8 cellular contexts compared by ENCODE assay signal in genomic region chr10:132329565-132330485, GRCh38. TPM values are rescaled to one million over a fixed set of nuclear protein-coding genes. Genes with fewer than 3 reads are reported as not detected.
DNase-seq lines count a peak whose midpoint lies in the region; TF ChIP-seq lines count a peak whose summit lies in the region.

No MANE protein-coding gene starts in this region.

- peak overlapping the region; percentile 99 for H3K4me3 ChIP-seq in Jurkat, Clone E6-1 (ENCODE audit: low read length)
- H3K4me3 ChIP-seq in hepatocyte (peak overlapping the region; percentile 15), prostate gland (no peak overlapping the region)

- H3K4me1 ChIP-seq in hepatocyte (ENCODE audit: insufficient read depth) (peaks cover 22% of the 10 kb centered on the region), prostate gland (replicated peaks) (no peaks in the 10 kb centered on the region)

- peak overlapping the region; percentile 63 for H3K27ac ChIP-seq in hepatocyte
- H3K27ac ChIP-seq in prostate gland: no peak overlapping the region

- peak overlapping the region; percentile 91 for H3K4me3 Mint-ChIP-seq in activated CD4-positive, alpha-beta memory T cell treated with anti-CD3 and anti-CD28 coated beads, Interleukin-2, amount 10 ng/mL, durations not matched to agents 7 days and 5 days

- intact Hi-C loops in prostate gland (cut with DNase I): no loop called here

- peaks cover 58% of the 10 kb centered on the region for H3K36me3 Mint-ChIP-seq in activated CD4-positive, alpha-beta memory T cell treated with anti-CD3 and anti-CD28 coated beads, Interleukin-2, amount 10 ng/mL, durations not matched to agents 7 days and 5 days (ENCODE audit: low read depth)

- no peaks in the 10 kb centered on the region for H3K9me3 Mint-ChIP-seq in activated CD4-positive, alpha-beta memory T cell treated with anti-CD3 and anti-CD28 coated beads, Interleukin-2, amount 10 ng/mL, durations not matched to agents 7 days and 5 days

- H3K27me3 ChIP-seq in hepatocyte (no peaks in the 10 kb centered on the region), prostate gland (replicated peaks; ENCODE audit: insufficient read depth) (no peaks in the 10 kb centered on the region)

- peak overlapping the region; percentile 92 for H3K4me2 ChIP-seq in hepatocyte

- peak; percentile 11 for DNase-seq in DMS79 treated with DMSO at 0.1 percent for 48 hours (lab: John Stamatoyannopoulos, UW)
- DNase-seq in Jurkat, Clone E6-1 (ENCODE audit: low read depth, low spot score): no peak
- DNase-seq in activated CD4-positive, alpha-beta memory T cell treated with anti-CD3 and anti-CD28 coated beads, Interleukin-2, amount 10 ng/mL, durations not matched to agents 7 days and 5 days: peak; percentile 55
- no peak for DNase-seq in hepatocyte (ENCODE audit: low spot score)
- DNase-seq in stimulated activated CD8-positive, alpha-beta memory T cell treated with anti-CD3 and anti-CD28 coated beads, Interleukin-12 subunit alpha, Interleukin-12 subunit beta, amount 100 ng/mL, for 1 hour (ENCODE audit: low read depth): peak; percentile 20
- no peak for DNase-seq in prostate gland (ENCODE audit: low spot score)
- no peak for DNase-seq in NCI-H2196 (lab: John Stamatoyannopoulos, UW; ENCODE audit: unreplicated experiment)
- DNase-seq in NCI-H2029 treated with DMSO at 0.1 percent for 48 hours (lab: John Stamatoyannopoulos, UW): no peak

- TF ChIP-seq CTCF in hepatocyte (IDR thresholded peaks at IDR 0.05; ENCODE audit: poor library complexity) (no peak), prostate gland (IDR thresholded peaks at IDR 0.05) (no peak)

- no peak overlapping the region for H2AFZ ChIP-seq in hepatocyte

- no peaks in the 10 kb centered on the region for H3K36me3 ChIP-seq in hepatocyte (replicated peaks; ENCODE audit: insufficient read depth, low read depth)
- H3K36me3 ChIP-seq in prostate gland: no peaks in the 10 kb centered on the region

- no peaks in the 10 kb centered on the region for H4K20me1 ChIP-seq in hepatocyte (ENCODE audit: insufficient read depth, poor library complexity, severe bottlenecking)

- CTCF ChIA-PET in activated CD4-positive, alpha-beta memory T cell treated with anti-CD3 and anti-CD28 coated beads, Interleukin-2, amount 10 ng/mL, durations not matched to agents 7 days and 5 days (lab: Charles Lee): interaction anchor here (1.7 kb wide), 1 partner anchor 10 kb away, joined by 8 read pairs; no protein-coding TSS in a partner anchor

- peaks cover 50% of the 10 kb centered on the region for H3K79me2 ChIP-seq in hepatocyte

- H3K9me3 ChIP-seq in hepatocyte (ENCODE audit: low read depth) (no peaks in the 10 kb centered on the region), prostate gland (no peaks in the 10 kb centered on the region)

- POLR2A ChIA-PET in activated CD4-positive, alpha-beta memory T cell treated with anti-CD3 and anti-CD28 coated beads, Interleukin-2, amount 10 ng/mL, durations not matched to agents 7 days and 5 days (lab: Charles Lee): interaction anchor here (0.6 to 2.5 kb wide), 4 partner anchors 9 to 949 kb away, joined by 3 to 19 read pairs (median 3); partner anchors contain the start of gene PWWP2B

- 67% methylated on average over 23 of the region's 23 CpGs for whole genome bisulfite sequencing in hepatocyte (ENCODE audit: low lambda C conversion rate, missing lambda C conversion rate)
- WGBS in prostate gland: 72% methylated on average over 23 of the region's 23 CpGs

- no peaks in the 10 kb centered on the region for H3K9me2 ChIP-seq in hepatocyte (replicated peaks; ENCODE audit: insufficient read depth)

- peak overlapping the region; percentile 83 for H3K27ac Mint-ChIP-seq in activated CD4-positive, alpha-beta memory T cell treated with anti-CD3 and anti-CD28 coated beads, Interleukin-2, amount 10 ng/mL, durations not matched to agents 7 days and 5 days

- peaks cover 4% of the 10 kb centered on the region for H3K27me3 Mint-ChIP-seq in activated CD4-positive, alpha-beta memory T cell treated with anti-CD3 and anti-CD28 coated beads, Interleukin-2, amount 10 ng/mL, durations not matched to agents 7 days and 5 days

- no peak for TF ChIP-seq POLR2A in prostate gland (IDR thresholded peaks at IDR 0.05)

- H3K4me1 Mint-ChIP-seq in activated CD4-positive, alpha-beta memory T cell treated with anti-CD3 and anti-CD28 coated beads, Interleukin-2, amount 10 ng/mL, durations not matched to agents 7 days and 5 days: peaks cover 59% of the 10 kb centered on the region

RNA-seq across cellular contexts. Expression of gene LRRC27, which starts 2.2 kb away (rescaled TPM):
- polyA plus RNA-seq in Jurkat, Clone E6-1 (2012; ENCODE audit: insufficient read depth, insufficient read length): 12.3 TPM
- total RNA-seq in activated CD4-positive, alpha-beta memory T cell treated with anti-CD3 and anti-CD28 coated beads, Interleukin-2, amount 10 ng/mL, durations not matched to agents 7 days and 5 days: 1 to 10 TPM; 3.3 to 3.9 TPM
- 6.8 and 8.3 TPM in 2 replicates for total RNA-seq in hepatocyte
- 7.5 and 7.9 TPM in 2 replicates for polyA plus RNA-seq in hepatocyte
- 10 to 100 TPM; 11.4 to 22.9 TPM for total RNA-seq in prostate gland

RNA-seq across cellular contexts. Expression of gene STK32C, which starts 22.1 kb away (rescaled TPM):
- 19.2 TPM for polyA plus RNA-seq in Jurkat, Clone E6-1 (2012; ENCODE audit: insufficient read depth, insufficient read length)
- total RNA-seq in activated CD4-positive, alpha-beta memory T cell treated with anti-CD3 and anti-CD28 coated beads, Interleukin-2, amount 10 ng/mL, durations not matched to agents 7 days and 5 days: 10 to 100 TPM; 17.4 to 18.2 TPM
- 4.8 and 7.9 TPM in 2 replicates for total RNA-seq in hepatocyte
- 9.6 and 12.2 TPM in 2 replicates for polyA plus RNA-seq in hepatocyte
- total RNA-seq in prostate gland: 10 to 100 TPM in 1 of 2 donors, 1 to 10 TPM in 1; 7.2 to 21.5 TPM

Comparison
In these comparisons a context has a peak if more than half of its experiments do, and no peak if none do; other contexts are left out.
1. DNase-seq: peak in DMS79 treated with DMSO at 0.1 percent for 48 hours (single experiment), activated CD4-positive, alpha-beta memory T cell treated with anti-CD3 and anti-CD28 coated beads, Interleukin-2, amount 10 ng/mL, durations not matched to agents 7 days and 5 days (single experiment) and stimulated activated CD8-positive, alpha-beta memory T cell treated with anti-CD3 and anti-CD28 coated beads, Interleukin-12 subunit alpha, Interleukin-12 subunit beta, amount 100 ng/mL, for 1 hour (single experiment); none in Jurkat, Clone E6-1 (single experiment), hepatocyte (single experiment), prostate gland (single experiment), NCI-H2196 (single experiment) and NCI-H2029 treated with DMSO at 0.1 percent for 48 hours (single experiment).
2. H3K4me3 ChIP-seq: peak in Jurkat, Clone E6-1 (single experiment) and hepatocyte (single experiment); none in prostate gland (0 of 2).